ENCODE assay signal across 13 cellular contexts in the genomic region with DNA sequence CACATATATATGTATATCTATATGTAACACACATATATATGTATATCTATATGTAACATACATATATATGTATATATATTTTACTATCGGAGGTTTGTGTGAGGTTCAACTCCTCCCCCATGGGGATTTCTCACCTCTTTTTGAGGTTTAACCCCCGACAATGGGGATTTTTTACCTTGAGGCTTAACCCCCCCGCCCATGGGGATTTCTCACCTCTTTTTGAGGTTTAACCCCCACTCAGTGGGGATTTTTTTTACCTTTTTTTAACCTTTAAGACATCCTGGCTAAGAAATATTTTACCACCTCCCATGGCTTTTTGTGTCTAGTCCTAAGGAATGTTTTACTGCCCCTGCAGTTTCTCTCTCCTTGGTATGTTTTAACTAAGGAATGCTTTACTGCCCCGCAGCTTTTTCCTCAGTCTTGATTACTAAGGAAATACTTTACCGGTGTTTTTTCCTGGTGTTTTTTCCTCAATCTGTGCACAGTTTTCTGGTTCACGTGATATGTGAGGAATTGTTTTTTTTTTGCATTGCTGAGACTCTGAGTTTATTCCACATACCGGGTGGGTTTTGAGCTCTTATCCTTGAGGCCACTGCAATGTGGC.
DNase-seq lines count a peak whose midpoint lies in the region; ATAC-seq, FAIRE-seq and TF ChIP-seq lines count a peak whose summit lies in the region.
"Had no signal": no experiment of that assay in that cellular context is flagged by ENCODE, and none has a peak within 500 bp of the region (broad histone marks: within the 10 kb centered on the region; RNA-seq: fewer than 3 reads in every experiment).

No MANE protein-coding gene starts in this region.

- POLR2A ChIA-PET in activated CD8-positive, alpha-beta T cell treated with anti-CD3 and anti-CD28 coated beads for 36 hours (lab: Charles Lee), result no interaction called here

- H3K4me3 Mint-ChIP-seq in activated CD8-positive, alpha-beta T cell treated with anti-CD3 and anti-CD28 coated beads for 36 hours, result peak overlapping the region; percentile 53

- H3K27me3 Mint-ChIP-seq in activated CD8-positive, alpha-beta T cell treated with anti-CD3 and anti-CD28 coated beads for 36 hours, result peaks cover 25% of the 10 kb centered on the region

- CTCF ChIA-PET in activated CD8-positive, alpha-beta T cell treated with anti-CD3 and anti-CD28 coated beads for 36 hours (lab: Charles Lee), result no interaction called here

- intact Hi-C loops in activated CD8-positive, alpha-beta T cell treated with anti-CD3 and anti-CD28 coated beads for 36 hours (cut with micrococcal nuclease), result no loop called here
- intact Hi-C loops in esophagus squamous epithelium (cut with DNase I), result no loop called here

- peaks cover 3% of the 10 kb centered on the region for H3K36me3 Mint-ChIP-seq in activated CD8-positive, alpha-beta T cell treated with anti-CD3 and anti-CD28 coated beads for 36 hours (ENCODE audit: low read depth)

- H3K27me3 ChIP-seq in esophagus squamous epithelium, result no peaks in the 10 kb centered on the region

- no peaks in the 10 kb centered on the region for H3K9me3 Mint-ChIP-seq in activated CD8-positive, alpha-beta T cell treated with anti-CD3 and anti-CD28 coated beads for 36 hours
- H3K9me3 Mint-ChIP-seq: IgD-negative memory B cell had no signal

- TF ChIP-seq POLR2A in GM12892 (IDR thresholded peaks at IDR 0.05; ENCODE audit: low read depth, low read length) (no peak), esophagus squamous epithelium (IDR thresholded peaks at IDR 0.05) (no peak)

- H3K4me1 Mint-ChIP-seq in activated CD8-positive, alpha-beta T cell treated with anti-CD3 and anti-CD28 coated beads for 36 hours (ENCODE audit: low read depth), result peaks cover 20% of the 10 kb centered on the region

- DNase-seq in GM12892 (ENCODE audit: insufficient read length), result no peak
- DNase-seq in activated CD8-positive, alpha-beta T cell treated with anti-CD3 and anti-CD28 coated beads for 36 hours, result peak; percentile 83
- peak; percentile 46 for DNase-seq in effector CD4-positive, alpha-beta T cell
- peak; percentile 62 for DNase-seq in stimulated activated CD4-positive, alpha-beta T cell treated with anti-CD3 and anti-CD28 coated beads, Interleukin-4, amount 100 ng/mL, for 24 hours
- no peak for DNase-seq in GDM1 (lab: John Stamatoyannopoulos, UW)
- no peak for DNase-seq in esophagus squamous epithelium (lab: John Stamatoyannopoulos, UW)
- DNase-seq in NCI-H748 treated with DMSO at 0.1 percent for 48 hours (lab: John Stamatoyannopoulos, UW), result no peak
- DNase-seq: NCI-H187 had no signal

- H3K4me3 ChIP-seq in esophagus squamous epithelium, result no peak overlapping the region

- no peak overlapping the region for H3K27ac ChIP-seq in esophagus squamous epithelium
- H3K27ac ChIP-seq: C4-2B had no signal

- no peaks in the 10 kb centered on the region for H3K4me1 ChIP-seq in esophagus squamous epithelium

- no peaks in the 10 kb centered on the region for H3K36me3 ChIP-seq in esophagus squamous epithelium

- no peaks in the 10 kb centered on the region for H3K9me3 ChIP-seq in esophagus squamous epithelium

- no peak overlapping the region for H3K27ac Mint-ChIP-seq in activated CD8-positive, alpha-beta T cell treated with anti-CD3 and anti-CD28 coated beads for 36 hours
- H3K27ac Mint-ChIP-seq: IgD-negative memory B cell had no signal

- WGBS in esophagus squamous epithelium, 2 donors, result 42 to 68% methylated on average over 7 of the region's 7 CpGs

- FAIRE-seq in GM12892 (lab: Jason Lieb, UNC), result peak; percentile 21
- FAIRE-seq: islet of Langerhans had no signal

- TF ChIP-seq CTCF in activated CD8-positive, alpha-beta T cell treated with anti-CD3 and anti-CD28 coated beads for 36 hours (IDR thresholded peaks at IDR 0.05), result no peak
- no peak for TF ChIP-seq CTCF in esophagus squamous epithelium (IDR thresholded peaks at IDR 0.05)

- peak; percentile 86 for ATAC-seq in activated CD8-positive, alpha-beta T cell treated with anti-CD3 and anti-CD28 coated beads for 36 hours
- ATAC-seq in GM21390 (IDR thresholded peaks at IDR 0.05; ENCODE audit: unreplicated experiment), result no peak
- ATAC-seq: Panc1 had no signal

Comparison
In these comparisons a context has a peak if more than half of its experiments do, and no peak if none do; other contexts are left out.
1. DNase-seq: peak in activated CD8-positive, alpha-beta T cell treated with anti-CD3 and anti-CD28 coated beads for 36 hours (single experiment), effector CD4-positive, alpha-beta T cell (single experiment) and stimulated activated CD4-positive, alpha-beta T cell treated with anti-CD3 and anti-CD28 coated beads, Interleukin-4, amount 100 ng/mL, for 24 hours (single experiment); none in GM12892 (single experiment), GDM1 (single experiment), esophagus squamous epithelium (single experiment) and NCI-H748 treated with DMSO at 0.1 percent for 48 hours (single experiment).